In genomic region chr1:111987502-111987901, GRCh38 we compare ENCODE assay signal across 11 cellular contexts. TPM values are rescaled to one million over a fixed set of nuclear protein-coding genes. Genes with fewer than 3 reads are reported as not detected.
"Had no signal": no experiment of that assay in that cellular context is flagged by ENCODE, and none has a peak within 500 bp of the region (broad histone marks: within the 10 kb centered on the region; RNA-seq: fewer than 3 reads in every experiment).

No MANE protein-coding gene starts in this region.

- H2AFZ ChIP-seq: parathyroid adenoma had no signal

- ATAC-seq: activated T-cell treated with anti-CD3 and anti-CD28 coated beads, Interleukin-2, amount 50 U/mL, for 72 hours; left lobe of liver; right lobe of liver had no signal

- H3K27ac Mint-ChIP-seq: activated CD4-positive, alpha-beta memory T cell treated with anti-CD3 and anti-CD28 coated beads for 36 hours; activated naive CD8-positive, alpha-beta T cell treated with anti-CD3 and anti-CD28 coated beads, Interleukin-2, amount 10 ng/mL, durations not matched to agents 7 days and 5 days; activated T-cell treated with anti-CD3 and anti-CD28 coated beads, Interleukin-2, amount 50 U/mL, for 72 hours had no signal

- H3K4me3 Mint-ChIP-seq: activated CD4-positive, alpha-beta memory T cell treated with anti-CD3 and anti-CD28 coated beads for 36 hours; activated naive CD8-positive, alpha-beta T cell treated with anti-CD3 and anti-CD28 coated beads, Interleukin-2, amount 10 ng/mL, durations not matched to agents 7 days and 5 days; activated T-cell treated with anti-CD3 and anti-CD28 coated beads, Interleukin-2, amount 50 U/mL, for 72 hours had no signal

- H3K79me2 ChIP-seq: parathyroid adenoma had no signal

- H3K36me3 ChIP-seq: cardiac muscle cell, right lobe of liver had no signal

- H3K27ac ChIP-seq: cardiac muscle cell, parathyroid adenoma, right lobe of liver had no signal

- H3K9me3 Mint-ChIP-seq: activated CD4-positive, alpha-beta memory T cell treated with anti-CD3 and anti-CD28 coated beads for 36 hours; activated naive CD8-positive, alpha-beta T cell treated with anti-CD3 and anti-CD28 coated beads, Interleukin-2, amount 10 ng/mL, durations not matched to agents 7 days and 5 days; activated T-cell treated with anti-CD3 and anti-CD28 coated beads, Interleukin-2, amount 50 U/mL, for 72 hours had no signal

- H3K36me3 Mint-ChIP-seq: activated CD4-positive, alpha-beta memory T cell treated with anti-CD3 and anti-CD28 coated beads for 36 hours; activated naive CD8-positive, alpha-beta T cell treated with anti-CD3 and anti-CD28 coated beads, Interleukin-2, amount 10 ng/mL, durations not matched to agents 7 days and 5 days had no signal

- DNase-seq: activated CD4-positive, alpha-beta memory T cell treated with anti-CD3 and anti-CD28 coated beads for 36 hours; activated CD4-positive, alpha-beta T cell treated with anti-CD3 and anti-CD28 coated beads for 1 hour; activated gamma-delta T cell treated with Interleukin-2 at 50 U/mL for 16 hours; activated naive CD8-positive, alpha-beta T cell treated with anti-CD3 and anti-CD28 coated beads, Interleukin-2, amount 10 ng/mL, durations not matched to agents 7 days and 5 days; activated T-cell treated with anti-CD3 and anti-CD28 coated beads, Interleukin-2, amount 50 U/mL, for 72 hours; right lobe of liver; stimulated activated CD4-positive, alpha-beta T cell treated with anti-CD3 and anti-CD28 coated beads, Interleukin-2, amount 100 ng/mL, for 48 hours; stimulated activated naive CD4-positive, alpha-beta T cell treated with Interleukin-2 at 50 U/mL for 16 hours had no signal

- H3K9ac ChIP-seq: parathyroid adenoma had no signal

- H3K9me3 ChIP-seq: right lobe of liver had no signal

- H3K4me3 ChIP-seq: cardiac muscle cell, right lobe of liver had no signal

- H3K4me1 ChIP-seq: parathyroid adenoma had no signal

- H3K27me3 ChIP-seq: right lobe of liver had no signal

RNA-seq across cellular contexts. Expression of gene KCND3, which starts 2.0 kb away (rescaled TPM):
- total RNA-seq: activated CD4-positive, alpha-beta memory T cell treated with anti-CD3 and anti-CD28 coated beads for 36 hours; activated naive CD8-positive, alpha-beta T cell treated with anti-CD3 and anti-CD28 coated beads, Interleukin-2, amount 10 ng/mL, durations not matched to agents 7 days and 5 days; activated T-cell treated with anti-CD3 and anti-CD28 coated beads, Interleukin-2, amount 50 U/mL, for 72 hours had no signal
